In the genomic region with DNA sequence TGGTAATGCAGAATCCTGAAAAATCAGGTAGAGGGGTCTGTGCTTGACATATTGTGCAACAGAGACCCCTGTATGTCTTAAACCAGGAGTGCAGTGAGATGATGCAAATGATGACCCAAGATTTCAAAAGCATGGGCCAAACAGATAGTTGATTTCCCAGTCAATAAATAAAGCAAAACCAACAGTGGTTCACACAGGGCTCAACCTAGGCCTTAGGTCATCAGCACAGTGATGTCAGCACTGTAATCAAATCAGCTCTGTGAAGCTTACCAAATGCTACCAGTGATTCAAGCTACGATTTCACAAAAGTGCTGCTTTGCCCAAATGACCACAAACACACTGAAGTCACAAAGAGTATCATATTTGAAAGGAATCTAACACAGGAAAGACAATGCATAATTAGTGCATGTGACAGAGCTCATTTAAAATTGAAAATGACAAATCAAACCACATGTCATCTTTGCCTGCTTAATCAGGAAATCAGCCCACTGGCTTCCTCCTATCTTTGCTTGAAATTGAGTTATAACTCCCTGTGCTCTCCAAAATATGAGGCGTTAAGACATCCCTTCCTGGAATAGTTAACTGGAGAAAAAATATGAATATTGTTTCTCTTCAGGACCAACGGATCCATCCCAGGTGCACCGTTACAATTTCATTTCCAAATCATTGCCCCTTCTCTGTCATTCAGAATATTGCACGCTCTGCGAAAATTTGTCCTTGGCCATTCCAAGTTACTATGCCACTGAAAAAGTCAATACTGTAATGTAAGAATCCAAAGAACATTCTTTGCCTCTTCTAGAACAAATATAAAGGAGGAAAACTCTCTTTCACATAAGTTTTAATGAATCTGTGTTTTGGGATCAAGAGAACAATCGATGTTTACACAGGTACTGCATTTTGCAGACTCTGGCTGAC, we compare ENCODE assay signal across 18 cellular contexts. TPM values are rescaled to one million over a fixed set of nuclear protein-coding genes. Genes with fewer than 3 reads are reported as not detected.
DNase-seq lines count a peak whose midpoint lies in the region; ATAC-seq, FAIRE-seq and TF ChIP-seq lines count a peak whose summit lies in the region.
"Had no signal": no experiment of that assay in that cellular context is flagged by ENCODE, and none has a peak within 500 bp of the region (broad histone marks: within the 10 kb centered on the region; RNA-seq: fewer than 3 reads in every experiment).

No MANE protein-coding gene starts in this region.

- H3K4me1 ChIP-seq in GM23248 (ENCODE audit: insufficient read depth) (peaks cover 15% of the 10 kb centered on the region), GM12878 (ENCODE audit: control insufficient read depth, insufficient read depth, low read length) (no peaks in the 10 kb centered on the region), right lobe of liver (peaks cover 0 to 42% (median 13%) of the 10 kb centered on the region in 4 donors)
- H3K4me1 ChIP-seq: adrenal gland, testis had no signal

- peak; percentile 61 for FAIRE-seq in GM12878 (lab: Jason Lieb, UNC)

- H3K27ac ChIP-seq in GM23248 (no peak overlapping the region), GM12878 (ENCODE audit: control insufficient read depth, insufficient read depth) (no peak overlapping the region), right lobe of liver (peak overlapping the region in 2 of 3 donors; percentile 94 to 98)
- H3K27ac ChIP-seq: adrenal gland, dorsolateral prefrontal cortex, testis had no signal

- TF ChIP-seq POLR2A in GM12878 (IDR thresholded peaks at IDR 0.05; ENCODE audit: low read depth, low read length) (no peak), right lobe of liver (IDR thresholded peaks at IDR 0.05) (no peak)

- RAD21 ChIA-PET in GM12878 (lab: Charles Lee; ENCODE audit: unreplicated experiment) = no interaction called here

- DNase-seq in AG08395 (ENCODE audit: low spot score) = peak; percentile 25
- DNase-seq in GM23248 = peak; percentile 53
- no peak for DNase-seq in GM12878 (ENCODE audit: low read depth, low spot score)
- DNase-seq in right lobe of liver = peak in 1 of 3 donors; percentile 69
- DNase-seq in HuH-7 (ENCODE audit: low spot score) = no peak
- DNase-seq in middle frontal gyrus (ENCODE audit: extremely low spot score, low spot score) = no peak
- DNase-seq: activated CD4-positive, alpha-beta T cell treated with anti-CD3 and anti-CD28 coated beads, Interleukin-2, amount 50 U/mL, for 48 hours; caudate nucleus; dorsolateral prefrontal cortex; left cardiac atrium; NCI-H1105; NCI-H524; stimulated activated CD8-positive, alpha-beta memory T cell treated with anti-CD3 and anti-CD28 coated beads, Interleukin-4, amount 100 ng/mL, for 48 hours; T-helper 1 cell; testis had no signal

- no peak overlapping the region for H3K9ac ChIP-seq in GM23248
- no peak overlapping the region for H3K9ac ChIP-seq in GM12878 (ENCODE audit: control insufficient read depth, insufficient read depth, low read length)

- ATAC-seq in GM12878 (peak; percentile 71), right lobe of liver (peak; percentile 66 to 88 (median 79)), HG03175 (IDR thresholded peaks at IDR 0.05; ENCODE audit: unreplicated experiment) (no peak)
- ATAC-seq: left cardiac atrium, Right ventricle myocardium inferior had no signal

- no peak for TF ChIP-seq RAD21 in GM12878 (IDR thresholded peaks at IDR 0.05; ENCODE audit: insufficient read depth, low read depth, low read length)

- peaks cover 11% of the 10 kb centered on the region; the same call in 1 of the 2 replicates for H3F3A ChIP-seq in GM23248 (ENCODE audit: insufficient read depth)

- H3K27me3 ChIP-seq in GM23248 (replicated peaks; ENCODE audit: insufficient read depth) (no peaks in the 10 kb centered on the region), GM12878 (replicated peaks in 1 of 2; ENCODE audit: control insufficient read depth in 2 of 2, insufficient read depth in 2 of 2, low read length in 1 of 2) (no peaks in the 10 kb centered on the region), right lobe of liver (no peaks in the 10 kb centered on the region)
- H3K27me3 ChIP-seq: adrenal gland, dorsolateral prefrontal cortex, testis had no signal

- BruUV-seq in GM12878 (replicated peaks; lab: Mats Ljungman, UMichigan) = no TSS peak

- H3K36me3 ChIP-seq in GM23248 (ENCODE audit: low read depth) (no peaks in the 10 kb centered on the region), GM12878 (ENCODE audit: control insufficient read depth in 2 of 2, insufficient read depth in 2 of 2, low read length in 1 of 2) (no peaks in the 10 kb centered on the region), right lobe of liver (no peaks in the 10 kb centered on the region)
- H3K36me3 ChIP-seq: adrenal gland had no signal

- H3K79me2 ChIP-seq in GM23248 (ENCODE audit: insufficient read depth) = no peaks in the 10 kb centered on the region
- H3K79me2 ChIP-seq in GM12878 (ENCODE audit: control insufficient read depth, insufficient read depth, low read length) = no peaks in the 10 kb centered on the region

- whole genome bisulfite sequencing in GM23248 (ENCODE audit: low coverage in 1 of 2, low lambda C conversion rate in 2 of 2, missing lambda C conversion rate in 2 of 2), 2 experiments = 67 to 71% methylated on average over 7 of the region's 7 CpGs
- 56% methylated on average over 7 of the region's 7 CpGs for WGBS in GM12878 (ENCODE audit: insufficient coverage, insufficient replicate concordance, low lambda C conversion rate, missing lambda C conversion rate)
- 32% methylated on average over 7 of the region's 7 CpGs for WGBS in right lobe of liver (ENCODE audit: insufficient coverage, low coverage, low lambda C conversion rate, missing lambda C conversion rate)

- no peaks in the 10 kb centered on the region for H3K9me3 ChIP-seq in GM23248 (ENCODE audit: low read depth)
- H3K9me3 ChIP-seq in GM12878 (replicated peaks; ENCODE audit: control insufficient read depth, insufficient read depth, low read length) = no peaks in the 10 kb centered on the region
- no peaks in the 10 kb centered on the region for H3K9me3 ChIP-seq in right lobe of liver
- H3K9me3 ChIP-seq: adrenal gland, testis had no signal

- CTCF ChIA-PET in GM12878 (lab: Yijun Ruan, JAX) = interaction anchor here (1.0 kb wide), 2 partner anchors 16 to 38 kb away, joined by 3 read pairs; no protein-coding TSS in a partner anchor

- POLR2A ChIA-PET in GM12878 (lab: Charles Lee) = no interaction called here

- H3K9me2 ChIP-seq in GM23248 (ENCODE audit: insufficient read depth) = no peaks in the 10 kb centered on the region

- TF ChIP-seq EP300 in GM12878 (IDR thresholded peaks at IDR 0.05; ENCODE audit: borderline replicate concordance in 1 of 2, control insufficient read depth in 1 of 2, low read depth in 2 of 2, low read length in 2 of 2) = no peak

- in situ Hi-C loops in GM23248 (cut with MboI) = loop anchor here (10.0 kb wide), 1 partner anchor 91 kb away; no protein-coding TSS in a partner anchor
- in situ Hi-C loops in GM12878 (cut with MboI) = no loop called here

- intact Hi-C loops in GM12878 (cut with micrococcal nuclease; ENCODE audit: unreplicated experiment) (loop anchor here (10.0 kb wide), 1 partner anchor 171 kb away; the partner anchor contains the start of gene TPST1), right lobe of liver (cut with DNase I) (no loop called here)

- H2AFZ ChIP-seq in GM23248 (no peak overlapping the region), GM12878 (ENCODE audit: control insufficient read depth, low read depth, low read length) (no peak overlapping the region)

- no peak for TF ChIP-seq CTCF in GM12878 (IDR thresholded peaks at IDR 0.05 in 2 of 3, conservative IDR thresholded peaks at IDR 0.05 in 1 of 3; ENCODE audit: control insufficient read depth in 2 of 3, extremely low read depth in 1 of 3, insufficient read depth in 1 of 3, low read depth in 3 of 3, low read length in 3 of 3)
- TF ChIP-seq CTCF in right lobe of liver (IDR thresholded peaks at IDR 0.05) = no peak

- H3K4me2 ChIP-seq in GM23248 (ENCODE audit: unreplicated experiment) = peak overlapping the region; percentile 2
- H3K4me2 ChIP-seq in GM12878 (ENCODE audit: control insufficient read depth, insufficient read depth) = no peak overlapping the region

- H3K4me3 ChIP-seq in GM23248 (no peak overlapping the region), GM12878 (no peak overlapping the region), right lobe of liver (no peak overlapping the region)
- H3K4me3 ChIP-seq: adrenal gland, dorsolateral prefrontal cortex, testis had no signal

- H4K20me1 ChIP-seq in GM23248 (ENCODE audit: insufficient read depth) (no peaks in the 10 kb centered on the region), GM12878 (ENCODE audit: control insufficient read depth, insufficient read depth) (no peaks in the 10 kb centered on the region)

- SMC1A ChIA-PET in GM12878 (lab: Charles Lee; ENCODE audit: uncharacterized antibody, unreplicated experiment) = interaction anchor here (0.9 kb wide), 1 partner anchor 39 kb away, joined by 4 read pairs; no protein-coding TSS in a partner anchor

RNA-seq across cellular contexts. Expression of gene ASL, which starts 41.9 kb away (rescaled TPM):
- 66.1 and 81.0 TPM in 2 replicates for total RNA-seq in GM23248 (2014; rRNA removed; shearing (Covaris generic))
- 54.5 and 55.4 TPM in 2 replicates for polyA plus RNA-seq in GM23248 (2016; fragmentation: Nextera tagmentation; extraction: Ambion mirVana)
- 39.9 and 93.0 TPM in 2 replicates for total RNA-seq in GM12878 (2013; cell fraction: nucleolus; rRNA removed)
- total RNA-seq in GM12878 (2014; rRNA removed) = 32.5 and 34.2 TPM in 2 replicates
- total RNA-seq in GM12878 (2014; rRNA removed; fragmentation: Illumina TruSeq; extraction: Trizol) = 15.5 and 16.0 TPM in 2 replicates
- total RNA-seq in GM12878 (2021) = 29.7 and 30.1 TPM in 2 replicates
- polyA plus RNA-seq in GM12878 (2011; ENCODE audit: low read depth) = 12.0 TPM
- 14.8 and 36.7 TPM in 2 replicates for polyA plus RNA-seq in GM12878 (2011; rRNA removed)
- 39.9 and 58.6 TPM in 2 replicates for polyA plus RNA-seq in GM12878 (2011; cell fraction: cytosol; rRNA removed)
- 117 and 134 TPM in 2 replicates for polyA plus RNA-seq in GM12878 (2011; cell fraction: nucleus; rRNA removed)
- polyA plus RNA-seq in GM12878 (2012) = 24.9 and 25.3 TPM in 2 replicates
- 6.4 and 12.6 TPM in 2 replicates for polyA plus RNA-seq in GM12878 (2014; fragmentation: Illumina TruSeq; extraction: Trizol)
- polyA plus RNA-seq in GM12878 (2014; fragmentation: Nextera tagmentation; extraction: Ambion mirVana) = 1 to 10 TPM in 1 of 2 experiments, under 1 TPM in 1; 0.66 to 7.1 TPM
- 36.0 and 43.5 TPM in 2 replicates for polyA plus RNA-seq in GM12878 (2014; rRNA removed)
- polyA plus RNA-seq in GM12878 (2016; fragmentation: Nextera tagmentation; extraction: Ambion mirVana) = 10 to 100 TPM; 27.8 to 30.5 TPM
- 16.2 and 35.3 TPM in 2 replicates for polyA minus RNA-seq in GM12878 (2011; rRNA and poly(A)+ RNA removed)
- polyA minus RNA-seq in GM12878 (2011; cell fraction: cytosol; rRNA and poly(A)+ RNA removed) = 13.7 and 13.8 TPM in 2 replicates
- 19.8 and 34.1 TPM in 2 replicates for polyA minus RNA-seq in GM12878 (2011; cell fraction: nucleus; rRNA and poly(A)+ RNA removed)
- total RNA-seq in right lobe of liver = 100 to 1,000 TPM; 161 to 356 (median 220) TPM

RNA-seq across cellular contexts. Expression of gene GUSB, which starts 51.7 kb away (rescaled TPM):
- total RNA-seq in GM23248 (2014; rRNA removed; shearing (Covaris generic)) = 11.6 and 22.9 TPM in 2 replicates
- 39.7 and 40.3 TPM in 2 replicates for polyA plus RNA-seq in GM23248 (2016; fragmentation: Nextera tagmentation; extraction: Ambion mirVana)
- total RNA-seq in GM12878 (2013; cell fraction: nucleolus; rRNA removed) = 93.0 and 95.2 TPM in 2 replicates
- total RNA-seq in GM12878 (2014; rRNA removed) = 23.2 and 26.9 TPM in 2 replicates
- 25.2 and 28.4 TPM in 2 replicates for total RNA-seq in GM12878 (2014; rRNA removed; fragmentation: Illumina TruSeq; extraction: Trizol)
- total RNA-seq in GM12878 (2021) = 50.0 and 54.3 TPM in 2 replicates
- polyA plus RNA-seq in GM12878 (2011; ENCODE audit: low read depth) = 29.7 TPM
- 31.4 and 52.3 TPM in 2 replicates for polyA plus RNA-seq in GM12878 (2011; rRNA removed)
- polyA plus RNA-seq in GM12878 (2011; cell fraction: cytosol; rRNA removed) = 70.7 and 75.8 TPM in 2 replicates
- 222 and 247 TPM in 2 replicates for polyA plus RNA-seq in GM12878 (2011; cell fraction: nucleus; rRNA removed)
- 40.4 and 49.6 TPM in 2 replicates for polyA plus RNA-seq in GM12878 (2012)
- polyA plus RNA-seq in GM12878 (2014; fragmentation: Illumina TruSeq; extraction: Trizol) = 28.1 and 39.5 TPM in 2 replicates
- polyA plus RNA-seq in GM12878 (2014; fragmentation: Nextera tagmentation; extraction: Ambion mirVana) = 10 to 100 TPM in 1 of 2 experiments, 1 to 10 TPM in 1; 9.8 to 19.6 TPM
- polyA plus RNA-seq in GM12878 (2014; rRNA removed) = 51.2 and 55.9 TPM in 2 replicates
- polyA plus RNA-seq in GM12878 (2016; fragmentation: Nextera tagmentation; extraction: Ambion mirVana) = 10 to 100 TPM; 65.5 to 71.2 TPM
- polyA minus RNA-seq in GM12878 (2011; rRNA and poly(A)+ RNA removed) = 63.3 and 69.8 TPM in 2 replicates
- 25.1 and 39.0 TPM in 2 replicates for polyA minus RNA-seq in GM12878 (2011; cell fraction: cytosol; rRNA and poly(A)+ RNA removed)
- 31.4 and 59.3 TPM in 2 replicates for polyA minus RNA-seq in GM12878 (2011; cell fraction: nucleus; rRNA and poly(A)+ RNA removed)
- total RNA-seq in right lobe of liver = 10 to 100 TPM; 49.1 to 87.2 (median 67.7) TPM

Comparison
In these comparisons a context has a peak if more than half of its experiments do, and no peak if none do; other contexts are left out.
1. DNase-seq: peak in AG08395 (single experiment) and GM23248 (single experiment); none in GM12878 (single experiment), HuH-7 (single experiment) and middle frontal gyrus (single experiment).
2. H3K27ac ChIP-seq: peak in right lobe of liver (2 of 3); none in GM23248 (single experiment) and GM12878 (single experiment).